22 cellular contexts compared by ENCODE assay signal in genomic region chr6:90113389-90113788, GRCh38.
A peak's percentile ranks its signal among the peaks of the same experiment; 100 is the strongest.
DNase-seq lines count a peak whose midpoint lies in the region; ATAC-seq and TF ChIP-seq lines count a peak whose summit lies in the region.
"Had no signal": no experiment of that assay in that cellular context is flagged by ENCODE, and none has a peak within 500 bp of the region (broad histone marks: within the 10 kb centered on the region; RNA-seq: fewer than 3 reads in every experiment).

No MANE protein-coding gene starts in this region.

- peaks cover 77% of the 10 kb centered on the region for H3K36me3 Mint-ChIP-seq in activated CD4-positive, alpha-beta T cell treated with anti-CD3 and anti-CD28 coated beads for 36 hours (ENCODE audit: low read depth)
- peaks cover 57% of the 10 kb centered on the region for H3K36me3 Mint-ChIP-seq in activated naive CD8-positive, alpha-beta T cell treated with anti-CD3 and anti-CD28 coated beads, Interleukin-2, amount 10 ng/mL, durations not matched to agents 7 days and 5 days
- H3K36me3 Mint-ChIP-seq in stimulated activated memory B cell treated with anti-CD40 and anti-IgM and Interleukin-4, amounts not matched to agents 10 μg/mL and 1 μg/mL and 100 μg/mL, for 72 hours: peaks cover 48% of the 10 kb centered on the region

- H3K9me3 ChIP-seq in HEK293 (ENCODE audit: control insufficient read depth, insufficient read depth, low read depth, low read length): no peaks in the 10 kb centered on the region

- CTCF ChIA-PET in activated CD4-positive, alpha-beta T cell treated with anti-CD3 and anti-CD28 coated beads for 36 hours (lab: Charles Lee): interaction anchor here (0.6 to 0.8 kb wide), 2 partner anchors 44 to 158 kb away, joined by 3 to 4 read pairs; no protein-coding TSS in a partner anchor
- CTCF ChIA-PET in HEK293 (lab: Yijun Ruan, JAX): interaction anchor here (0.7 to 1.4 kb wide), 2 partner anchors 170 to 364 kb away, joined by 3 read pairs; no protein-coding TSS in a partner anchor

- H3K4me3 ChIP-seq in HEK293 (ENCODE audit: low read depth, low read length): no peak overlapping the region

- ATAC-seq in activated CD4-positive, alpha-beta T cell treated with anti-CD3 and anti-CD28 coated beads for 36 hours: no peak
- ATAC-seq in activated naive CD8-positive, alpha-beta T cell treated with anti-CD3 and anti-CD28 coated beads, Interleukin-2, amount 10 ng/mL, durations not matched to agents 7 days and 5 days (ENCODE audit: low read depth): no peak
- ATAC-seq in stimulated activated memory B cell treated with anti-CD40 and anti-IgM and Interleukin-4, amounts not matched to agents 10 μg/mL and 1 μg/mL and 100 μg/mL, for 72 hours: no peak
- ATAC-seq: Panc1 had no signal

- no peak overlapping the region for H3K4me3 Mint-ChIP-seq in activated CD4-positive, alpha-beta T cell treated with anti-CD3 and anti-CD28 coated beads for 36 hours
- no peak overlapping the region for H3K4me3 Mint-ChIP-seq in activated naive CD8-positive, alpha-beta T cell treated with anti-CD3 and anti-CD28 coated beads, Interleukin-2, amount 10 ng/mL, durations not matched to agents 7 days and 5 days
- no peak overlapping the region for H3K4me3 Mint-ChIP-seq in stimulated activated memory B cell treated with anti-CD40 and anti-IgM and Interleukin-4, amounts not matched to agents 10 μg/mL and 1 μg/mL and 100 μg/mL, for 72 hours
- H3K4me3 Mint-ChIP-seq: HFFc6 had no signal

- no peaks in the 10 kb centered on the region for H3K27me3 Mint-ChIP-seq in activated CD4-positive, alpha-beta T cell treated with anti-CD3 and anti-CD28 coated beads for 36 hours
- no peaks in the 10 kb centered on the region for H3K27me3 Mint-ChIP-seq in activated naive CD8-positive, alpha-beta T cell treated with anti-CD3 and anti-CD28 coated beads, Interleukin-2, amount 10 ng/mL, durations not matched to agents 7 days and 5 days
- no peaks in the 10 kb centered on the region for H3K27me3 Mint-ChIP-seq in stimulated activated memory B cell treated with anti-CD40 and anti-IgM and Interleukin-4, amounts not matched to agents 10 μg/mL and 1 μg/mL and 100 μg/mL, for 72 hours

- no peaks in the 10 kb centered on the region for H3K36me3 ChIP-seq in HEK293 (ENCODE audit: control insufficient read depth in 2 of 2, insufficient read depth in 1 of 2, low read length in 2 of 2)

- DNase-seq in activated CD4-positive, alpha-beta T cell treated with anti-CD3 and anti-CD28 coated beads for 36 hours: no peak
- DNase-seq in activated CD4-positive, alpha-beta T cell treated with anti-CD3 and anti-CD28 coated beads for 1 hour: no peak
- no peak for DNase-seq in activated naive CD8-positive, alpha-beta T cell treated with anti-CD3 and anti-CD28 coated beads, Interleukin-2, amount 10 ng/mL, durations not matched to agents 7 days and 5 days
- DNase-seq in SW480 (ENCODE audit: low spot score): no peak
- DNase-seq in NCI-H69 (lab: John Stamatoyannopoulos, UW): no peak
- DNase-seq: 8988T, C1 segment of cervical spinal cord, DMS53, GDM1, HFFc6, Karpas-422, MV-4-11, NCI-H1105 treated with DMSO at 0.1 percent for 48 hours, NCI-H2081, NCI-H2171, NCI-H345, NCI-H524, NCI-H82, SIG-M5 had no signal

- TF ChIP-seq CTCF in HEK293 (tag by site-specific recombination; IDR thresholded peaks at IDR 0.05): no peak

- peaks cover 68% of the 10 kb centered on the region for H3K4me1 Mint-ChIP-seq in activated CD4-positive, alpha-beta T cell treated with anti-CD3 and anti-CD28 coated beads for 36 hours
- peaks cover 51% of the 10 kb centered on the region for H3K4me1 Mint-ChIP-seq in activated naive CD8-positive, alpha-beta T cell treated with anti-CD3 and anti-CD28 coated beads, Interleukin-2, amount 10 ng/mL, durations not matched to agents 7 days and 5 days
- peaks cover 43% of the 10 kb centered on the region for H3K4me1 Mint-ChIP-seq in stimulated activated memory B cell treated with anti-CD40 and anti-IgM and Interleukin-4, amounts not matched to agents 10 μg/mL and 1 μg/mL and 100 μg/mL, for 72 hours

- POLR2A ChIA-PET in activated CD4-positive, alpha-beta T cell treated with anti-CD3 and anti-CD28 coated beads for 36 hours (lab: Charles Lee): interaction anchor here (0.7 kb wide), 1 partner anchor 11 kb away, joined by 5 read pairs; no protein-coding TSS in a partner anchor
- POLR2A ChIA-PET in HEK293 (lab: Yijun Ruan, JAX): no interaction called here
- POLR2A ChIA-PET in activated naive CD8-positive, alpha-beta T cell treated with anti-CD3 and anti-CD28 coated beads, Interleukin-2, amount 10 ng/mL, durations not matched to agents 7 days and 5 days (lab: Charles Lee): no interaction called here

- H3K27ac Mint-ChIP-seq in activated CD4-positive, alpha-beta T cell treated with anti-CD3 and anti-CD28 coated beads for 36 hours: peak overlapping the region; percentile 12
- H3K27ac Mint-ChIP-seq in activated naive CD8-positive, alpha-beta T cell treated with anti-CD3 and anti-CD28 coated beads, Interleukin-2, amount 10 ng/mL, durations not matched to agents 7 days and 5 days: peak overlapping the region; percentile 22
- peak overlapping the region; percentile 64 for H3K27ac Mint-ChIP-seq in stimulated activated memory B cell treated with anti-CD40 and anti-IgM and Interleukin-4, amounts not matched to agents 10 μg/mL and 1 μg/mL and 100 μg/mL, for 72 hours
- H3K27ac Mint-ChIP-seq: HFFc6 had no signal

- intact Hi-C loops in activated CD4-positive, alpha-beta T cell treated with anti-CD3 and anti-CD28 coated beads for 36 hours (cut with DNase I, micrococcal nuclease): loop anchor here in 1 of 2 experiments (5.0 kb wide), 1 partner anchor 681 kb away; the partner anchor contains the start of gene ANKRD6

- no peak overlapping the region for H3K27ac ChIP-seq in HEK293 (ENCODE audit: extremely low read depth, low read depth, low read length)

- H3K4me1 ChIP-seq in HEK293 (ENCODE audit: control insufficient read depth, insufficient read depth, low read length): no peaks in the 10 kb centered on the region

- H3K9me3 Mint-ChIP-seq in activated CD4-positive, alpha-beta T cell treated with anti-CD3 and anti-CD28 coated beads for 36 hours (ENCODE audit: low read depth): peaks cover 37% of the 10 kb centered on the region
- H3K9me3 Mint-ChIP-seq in activated naive CD8-positive, alpha-beta T cell treated with anti-CD3 and anti-CD28 coated beads, Interleukin-2, amount 10 ng/mL, durations not matched to agents 7 days and 5 days: peaks cover 32% of the 10 kb centered on the region
- H3K9me3 Mint-ChIP-seq in stimulated activated memory B cell treated with anti-CD40 and anti-IgM and Interleukin-4, amounts not matched to agents 10 μg/mL and 1 μg/mL and 100 μg/mL, for 72 hours: peaks cover 13% of the 10 kb centered on the region

TF ChIP-seq in HEK293, 187 proteins besides CTCF, POLR2A, EP300 and RAD21:
- TF ChIP-seq SETDB1 (IDR thresholded peaks at IDR 0.05; ENCODE audit: insufficient read length, low read length) (peak; percentile 81), ZNF843 (tag by site-specific recombination; IDR thresholded peaks at IDR 0.05) (no peak), ZNF510 (tag by site-specific recombination; IDR thresholded peaks at IDR 0.05; ENCODE audit: insufficient replicate concordance) (no peak)

Comparison
In these comparisons a context has a peak if more than half of its experiments do, and no peak if none do; other contexts are left out.
1. H3K27ac Mint-ChIP-seq: peak in every context shown above with its lines; median percentile 64 in stimulated activated memory B cell treated with anti-CD40 and anti-IgM and Interleukin-4, amounts not matched to agents 10 μg/mL and 1 μg/mL and 100 μg/mL, for 72 hours; 22 in activated naive CD8-positive, alpha-beta T cell treated with anti-CD3 and anti-CD28 coated beads, Interleukin-2, amount 10 ng/mL, durations not matched to agents 7 days and 5 days; 12 in activated CD4-positive, alpha-beta T cell treated with anti-CD3 and anti-CD28 coated beads for 36 hours.